In the genomic region with DNA sequence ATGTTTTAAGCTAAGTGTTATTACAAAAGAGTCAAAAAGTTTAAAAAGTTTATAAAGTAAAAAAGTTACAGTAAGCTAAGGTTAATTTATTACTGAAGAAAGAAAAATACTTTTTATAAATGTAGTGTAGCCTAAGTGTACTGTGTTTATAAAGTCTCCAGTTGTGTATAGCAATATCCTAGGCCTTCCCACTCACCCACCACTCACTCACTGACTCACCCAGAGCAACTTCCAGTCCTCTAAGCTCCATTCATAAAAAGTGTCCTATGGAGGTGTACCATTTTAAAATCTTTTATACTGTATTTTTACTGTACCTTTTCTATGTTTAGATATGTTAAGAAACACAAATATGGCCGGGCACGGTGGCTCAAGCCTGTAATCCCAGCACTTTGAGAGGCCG, we compare ENCODE assay signal across 1 cellular context. TPM values are rescaled to one million over a fixed set of nuclear protein-coding genes. Genes with fewer than 3 reads are reported as not detected.
"Had no signal": no experiment of that assay in that cellular context is flagged by ENCODE, and none has a peak within 500 bp of the region (broad histone marks: within the 10 kb centered on the region; RNA-seq: fewer than 3 reads in every experiment).

No MANE protein-coding gene starts in this region.

RNA-seq across cellular contexts. Expression of gene NEIL3, which starts 4.8 kb away (rescaled TPM):
- total RNA-seq: Right ventricle myocardium superior had no signal
